Comparison of ENCODE assay signal across 18 cellular contexts in genomic region chr2:42941633-42942176, GRCh38.
"Had no signal": no experiment of that assay in that cellular context is flagged by ENCODE, and none has a peak within 500 bp of the region (broad histone marks: within the 10 kb centered on the region; RNA-seq: fewer than 3 reads in every experiment).

No MANE protein-coding gene starts in this region.

- H3K27me3 ChIP-seq: upper lobe of left lung had no signal

- H3K4me3 ChIP-seq: lung, upper lobe of left lung had no signal

- H3K4me1 Mint-ChIP-seq: activated naive CD8-positive, alpha-beta T cell treated with anti-CD3 and anti-CD28 coated beads for 36 hours had no signal

- DNase-seq: activated CD4-positive, alpha-beta T cell treated with anti-CD3 and anti-CD28 coated beads, Interleukin-2, amount 50 U/mL, for 1 hour; activated CD8-positive, alpha-beta memory T cell treated with anti-CD3 and anti-CD28 coated beads for 24 hours; activated naive CD8-positive, alpha-beta T cell treated with anti-CD3 and anti-CD28 coated beads for 36 hours; amygdala; cortex of kidney; effector memory CD4-positive, alpha-beta T cell; foreskin fibroblast; kidney glomerular epithelial cell; naive thymus-derived CD4-positive, alpha-beta T cell; small intestine; stimulated activated CD4-positive, alpha-beta T cell treated with anti-CD3 and anti-CD28 coated beads, Interleukin-4, amount 100 ng/mL, for 4 hours; stimulated activated CD8-positive, alpha-beta memory T cell treated with anti-CD3 and anti-CD28 coated beads, Interleukin-4, amount 100 ng/mL, for 48 hours; stimulated activated naive CD4-positive, alpha-beta T cell treated with Interleukin-2 at 50 U/mL for 16 hours; substantia nigra; upper lobe of left lung had no signal

- H3K36me3 Mint-ChIP-seq: activated naive CD8-positive, alpha-beta T cell treated with anti-CD3 and anti-CD28 coated beads for 36 hours; brain; naive thymus-derived CD4-positive, alpha-beta T cell had no signal

- ATAC-seq: naive thymus-derived CD4-positive, alpha-beta T cell had no signal

- H3K27me3 Mint-ChIP-seq: activated naive CD8-positive, alpha-beta T cell treated with anti-CD3 and anti-CD28 coated beads for 36 hours; central memory CD8-positive, alpha-beta T cell had no signal

- H3K4me3 Mint-ChIP-seq: activated naive CD8-positive, alpha-beta T cell treated with anti-CD3 and anti-CD28 coated beads for 36 hours; brain; central memory CD8-positive, alpha-beta T cell; naive thymus-derived CD4-positive, alpha-beta T cell had no signal

- H3K27ac Mint-ChIP-seq: activated naive CD8-positive, alpha-beta T cell treated with anti-CD3 and anti-CD28 coated beads for 36 hours; naive thymus-derived CD4-positive, alpha-beta T cell had no signal

- H3K36me3 ChIP-seq: upper lobe of left lung had no signal

- H3K9me3 Mint-ChIP-seq: activated naive CD8-positive, alpha-beta T cell treated with anti-CD3 and anti-CD28 coated beads for 36 hours; central memory CD8-positive, alpha-beta T cell; naive thymus-derived CD4-positive, alpha-beta T cell had no signal

- H3K9me3 ChIP-seq: upper lobe of left lung had no signal
